In genomic region chr10:14822879-14823755, GRCh38 we compare ENCODE assay signal across 8 cellular contexts. TPM values are rescaled to one million over a fixed set of nuclear protein-coding genes. Genes with fewer than 3 reads are reported as not detected.
A peak's percentile ranks its signal among the peaks of the same experiment; 100 is the strongest.
DNase-seq lines count a peak whose midpoint lies in the region; ATAC-seq, FAIRE-seq and TF ChIP-seq lines count a peak whose summit lies in the region.

No MANE protein-coding gene starts in this region.

- peak; percentile 63 for FAIRE-seq in GM18507 (lab: Jason Lieb, UNC)

- in situ Hi-C loops in astrocyte of the spinal cord (cut with HindIII; ENCODE audit: low sequenced_read_pairs) = no loop called here

- DNase-seq in GM18507 (ENCODE audit: extremely low spot score, insufficient read length, low read depth) (peak; percentile 45), RPMI7951 (ENCODE audit: low read depth) (peak; percentile 63), astrocyte of the spinal cord (ENCODE audit: low read depth, low spot score) (peak; percentile 50), inferior parietal cortex (ENCODE audit: extremely low spot score) (peak; percentile 78)
- peak; percentile 25 for DNase-seq in stimulated activated CD8-positive, alpha-beta memory T cell treated with anti-CD3 and anti-CD28 coated beads, Interleukin-12 subunit alpha, Interleukin-12 subunit beta, amount 100 ng/mL, for 1 hour (ENCODE audit: low read depth)

- TF ChIP-seq CTCF in C4-2B (conservative IDR thresholded peaks at IDR 0.05) = peak; percentile 80
- peak; percentile 77 for TF ChIP-seq CTCF in astrocyte of the spinal cord (IDR thresholded peaks at IDR 0.05; ENCODE audit: low read depth, low read length)

- no peak overlapping the region for H3K4me3 ChIP-seq in astrocyte of the spinal cord (ENCODE audit: low read depth, low read length)

- ATAC-seq in HG03097 (IDR thresholded peaks at IDR 0.05; ENCODE audit: low FRiP score, unreplicated experiment) (no peak), GM21390 (IDR thresholded peaks at IDR 0.05; ENCODE audit: unreplicated experiment) (no peak)

- H3K27ac ChIP-seq in C4-2B = no peak overlapping the region

RNA-seq across cellular contexts. Expression of gene CDNF, which starts 14.7 kb away (rescaled TPM):
- 0.29 TPM in 1 of 2 replicates, not detected in the other for total RNA-seq in RPMI7951 (2014; rRNA removed; shearing (Covaris generic))

RNA-seq across cellular contexts. Expression of gene HSPA14, which starts 15.0 kb away (rescaled TPM):
- 38.7 and 51.5 TPM in 2 replicates for total RNA-seq in RPMI7951 (2014; rRNA removed; shearing (Covaris generic))

RNA-seq across cellular contexts. Expression of gene MSANTD7, which starts 15.0 kb away (rescaled TPM):
- 20.5 and 24.6 TPM in 2 replicates for total RNA-seq in RPMI7951 (2014; rRNA removed; shearing (Covaris generic))

RNA-seq across cellular contexts. Expression of gene FAM107B, which starts 48.4 kb away (rescaled TPM):
- total RNA-seq in RPMI7951 (2014; rRNA removed; shearing (Covaris generic)) = 33.1 and 39.9 TPM in 2 replicates

RNA-seq across cellular contexts. Expression of gene SUV39H2, which starts 55.5 kb away (rescaled TPM):
- 37.9 and 48.5 TPM in 2 replicates for total RNA-seq in RPMI7951 (2014; rRNA removed; shearing (Covaris generic))

Comparison
In these comparisons a context has a peak if more than half of its experiments do, and no peak if none do; other contexts are left out.
1. DNase-seq: peak in every context shown above with its lines; median percentile 78 in inferior parietal cortex; 63 in RPMI7951; 50 in astrocyte of the spinal cord; 45 in GM18507; 25 in stimulated activated CD8-positive, alpha-beta memory T cell treated with anti-CD3 and anti-CD28 coated beads, Interleukin-12 subunit alpha, Interleukin-12 subunit beta, amount 100 ng/mL, for 1 hour.